ENCODE assay signal across 1 cellular context in genomic region chr15:58574612-58575011, GRCh38.
TF ChIP-seq lines count a peak whose summit lies in the region.

No MANE protein-coding gene starts in this region.

TF ChIP-seq in HepG2, 621 proteins besides CTCF, POLR2A, EP300 and RAD21:
- TF ChIP-seq PAXIP1 (CRISPR knock-in tag; conservative IDR thresholded peaks at IDR 0.05) (0 out of 2 replicates have a peak, but pooled peaks have one; percentile 11), HIC2 (CRISPR knock-in tag; IDR thresholded peaks at IDR 0.05; ENCODE audit: low read depth) (no peak), NFIC (IDR thresholded peaks at IDR 0.05; ENCODE audit: low read length) (no peak), ZNF644 (CRISPR knock-in tag; IDR thresholded peaks at IDR 0.05; ENCODE audit: low read depth) (0 out of 2 replicates have a peak, but pooled peaks have one; percentile 14), ZNF362 (CRISPR knock-in tag; IDR thresholded peaks at IDR 0.05; ENCODE audit: borderline replicate concordance) (peak; percentile 41; the same call in 1 of the 2 replicates), NR2F6 (IDR thresholded peaks at IDR 0.05) (no peak), NR2F6 (CRISPR knock-in tag; IDR thresholded peaks at IDR 0.05) (0 out of 2 replicates have a peak, but pooled peaks have one; percentile 7), TCF7L2 (IDR thresholded peaks at IDR 0.05; ENCODE audit: low read depth, low read length) (no peak), ZBTB2 (CRISPR knock-in tag; IDR thresholded peaks at IDR 0.05; ENCODE audit: low read depth) (0 out of 2 replicates have a peak, but pooled peaks have one; percentile 22), ZNF331 (CRISPR knock-in tag; IDR thresholded peaks at IDR 0.05) (0 out of 2 replicates have a peak, but pooled peaks have one; percentile 11), SOX5 (CRISPR knock-in tag; IDR thresholded peaks at IDR 0.05; ENCODE audit: borderline replicate concordance) (peak; percentile 68; the same call in 1 of the 2 replicates), SOX6 (IDR thresholded peaks at IDR 0.05) (no peak), SOX6 (CRISPR knock-in tag; IDR thresholded peaks at IDR 0.05) (peak; percentile 23; the same call in 1 of the 2 replicates), SOX13 (IDR thresholded peaks at IDR 0.05) (no peak), SOX13 (CRISPR knock-in tag; conservative IDR thresholded peaks at IDR 0.05 in 1 of 2, IDR thresholded peaks at IDR 0.05 in 1 of 2) (peak in 1 of 2 experiments; percentile 90; a peak in 2 of 4 replicates), ARID5B (CRISPR knock-in tag; IDR thresholded peaks at IDR 0.05) (peak; percentile 25; the same call in 1 of the 2 replicates)
- TF ChIP-seq, protein P1, sequence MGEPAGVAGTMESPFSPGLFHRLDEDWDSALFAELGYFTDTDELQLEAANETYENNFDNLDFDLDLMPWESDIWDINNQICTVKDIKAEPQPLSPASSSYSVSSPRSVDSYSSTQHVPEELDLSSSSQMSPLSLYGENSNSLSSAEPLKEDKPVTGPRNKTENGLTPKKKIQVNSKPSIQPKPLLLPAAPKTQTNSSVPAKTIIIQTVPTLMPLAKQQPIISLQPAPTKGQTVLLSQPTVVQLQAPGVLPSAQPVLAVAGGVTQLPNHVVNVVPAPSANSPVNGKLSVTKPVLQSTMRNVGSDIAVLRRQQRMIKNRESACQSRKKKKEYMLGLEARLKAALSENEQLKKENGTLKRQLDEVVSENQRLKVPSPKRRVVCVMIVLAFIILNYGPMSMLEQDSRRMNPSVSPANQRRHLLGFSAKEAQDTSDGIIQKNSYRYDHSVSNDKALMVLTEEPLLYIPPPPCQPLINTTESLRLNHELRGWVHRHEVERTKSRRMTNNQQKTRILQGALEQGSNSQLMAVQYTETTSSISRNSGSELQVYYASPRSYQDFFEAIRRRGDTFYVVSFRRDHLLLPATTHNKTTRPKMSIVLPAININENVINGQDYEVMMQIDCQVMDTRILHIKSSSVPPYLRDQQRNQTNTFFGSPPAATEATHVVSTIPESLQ (CRISPR knock-in tag; conservative IDR thresholded peaks at IDR 0.05), result no peak
- TF ChIP-seq, protein P2, sequence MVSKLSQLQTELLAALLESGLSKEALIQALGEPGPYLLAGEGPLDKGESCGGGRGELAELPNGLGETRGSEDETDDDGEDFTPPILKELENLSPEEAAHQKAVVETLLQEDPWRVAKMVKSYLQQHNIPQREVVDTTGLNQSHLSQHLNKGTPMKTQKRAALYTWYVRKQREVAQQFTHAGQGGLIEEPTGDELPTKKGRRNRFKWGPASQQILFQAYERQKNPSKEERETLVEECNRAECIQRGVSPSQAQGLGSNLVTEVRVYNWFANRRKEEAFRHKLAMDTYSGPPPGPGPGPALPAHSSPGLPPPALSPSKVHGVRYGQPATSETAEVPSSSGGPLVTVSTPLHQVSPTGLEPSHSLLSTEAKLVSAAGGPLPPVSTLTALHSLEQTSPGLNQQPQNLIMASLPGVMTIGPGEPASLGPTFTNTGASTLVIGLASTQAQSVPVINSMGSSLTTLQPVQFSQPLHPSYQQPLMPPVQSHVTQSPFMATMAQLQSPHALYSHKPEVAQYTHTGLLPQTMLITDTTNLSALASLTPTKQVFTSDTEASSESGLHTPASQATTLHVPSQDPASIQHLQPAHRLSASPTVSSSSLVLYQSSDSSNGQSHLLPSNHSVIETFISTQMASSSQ (IDR thresholded peaks at IDR 0.05; ENCODE audit: low read depth), result 0 out of 2 replicates have a peak, but pooled peaks have one; percentile 53
- TF ChIP-seq, protein P2 (CRISPR knock-in tag; IDR thresholded peaks at IDR 0.05; ENCODE audit: borderline replicate concordance), result peak; percentile 38; the same call in 1 of the 2 replicates
